Comparison of ENCODE assay signal across 8 cellular contexts in genomic region chr7:99499713-99500636, GRCh38. TPM values are rescaled to one million over a fixed set of nuclear protein-coding genes. Genes with fewer than 3 reads are reported as not detected.
DNase-seq lines count a peak whose midpoint lies in the region; ATAC-seq and TF ChIP-seq lines count a peak whose summit lies in the region.

ZNF394 (minus strand) TSS chr7:99500281; CDS start chr7:99500093, 188 bp downstream.

- H3K36me3 ChIP-seq in HAP-1 (replicated peaks) (peaks cover 17% of the 10 kb centered on the region), SK-N-MC (ENCODE audit: insufficient read depth, low read length) (peaks cover 23% of the 10 kb centered on the region), gastroesophageal sphincter (peaks cover 0 to 36% of the 10 kb centered on the region in 2 donors), neuronal stem cell (replicated peaks in 1 of 2; ENCODE audit: control insufficient read depth in 2 of 2, insufficient read depth in 2 of 2, low read length in 2 of 2) (peaks cover 0 to 26% of the 10 kb centered on the region in 2 donors), subcutaneous abdominal adipose tissue (ENCODE audit: control insufficient read depth in 5 of 5, insufficient read depth in 5 of 5, low read length in 5 of 5) (peaks cover 5 to 17% (median 7%) of the 10 kb centered on the region in 5 donors)

- peak within 1 kb of the TSS; percentile 85 for H3K4me2 ChIP-seq in neuronal stem cell (ENCODE audit: insufficient read depth, low read length, poor library complexity, severe bottlenecking)

- H3K4me1 ChIP-seq in HAP-1 (peaks cover 13% of the 10 kb centered on the region; the same call in 1 of the 2 replicates), gastroesophageal sphincter (peaks cover 2 to 47% (median 21%) of the 10 kb centered on the region in 3 donors), neuronal stem cell (ENCODE audit: control insufficient read depth in 2 of 2, insufficient read depth in 1 of 2, low read depth in 1 of 2, low read length in 2 of 2) (peaks cover 7 to 8% of the 10 kb centered on the region in 2 donors), subcutaneous abdominal adipose tissue (ENCODE audit: control insufficient read depth in 5 of 5, insufficient read depth in 5 of 5, low read length in 5 of 5) (peaks cover 12 to 37% (median 36%) of the 10 kb centered on the region in 5 donors)

- H3K9me3 ChIP-seq in HAP-1 = peaks cover 1% of the 10 kb centered on the region
- H3K9me3 ChIP-seq in SK-N-MC (ENCODE audit: low read depth, low read length) = no peaks in the 10 kb centered on the region
- peaks cover 0 to 6% (median 0%) of the 10 kb centered on the region in 3 donors for H3K9me3 ChIP-seq in gastroesophageal sphincter
- peaks cover 0 to 4% of the 10 kb centered on the region in 2 donors for H3K9me3 ChIP-seq in neuronal stem cell (replicated peaks in 1 of 2; ENCODE audit: control insufficient read depth in 2 of 2, insufficient read depth in 1 of 2, low read depth in 1 of 2, low read length in 2 of 2)
- no peaks in the 10 kb centered on the region for H3K9me3 ChIP-seq in subcutaneous abdominal adipose tissue (ENCODE audit: control insufficient read depth in 5 of 5, low read length in 5 of 5)

- H3K36me3 Mint-ChIP-seq in activated naive CD4-positive, alpha-beta T cell treated with anti-CD3 and anti-CD28 coated beads, Interleukin-2, amount 10 ng/mL, durations not matched to agents 7 days and 5 days = peaks cover 41% of the 10 kb centered on the region

- no peak within 1 kb of the TSS for H2BK12ac ChIP-seq in neuronal stem cell (ENCODE audit: low read length)

- H3K18ac ChIP-seq in neuronal stem cell (ENCODE audit: low read length) = peak within 1 kb of the TSS; percentile 84

- DNase-seq in ELR (ENCODE audit: low read depth) (peak; percentile 94), HAP-1 (ENCODE audit: low spot score in 2 of 2) (peak; percentile 89 to 94), MV-4-11 (lab: John Stamatoyannopoulos, UW) (peak; percentile 89), SK-N-MC (ENCODE audit: low read depth, low spot score) (peak; percentile 61), neuronal stem cell (ENCODE audit: low spot score) (peak; percentile 91)
- peak; percentile 95 for DNase-seq in activated naive CD4-positive, alpha-beta T cell treated with anti-CD3 and anti-CD28 coated beads, Interleukin-2, amount 10 ng/mL, durations not matched to agents 7 days and 5 days

- H2BK120ac ChIP-seq in neuronal stem cell (ENCODE audit: low read depth, low read length) = no peak within 1 kb of the TSS

- peaks cover 10% of the 10 kb centered on the region for H3K79me1 ChIP-seq in neuronal stem cell (ENCODE audit: low read depth, low read length)

- peak within 1 kb of the TSS; percentile 95 for H2AFZ ChIP-seq in neuronal stem cell (ENCODE audit: low read length)

- CTCF ChIA-PET in activated naive CD4-positive, alpha-beta T cell treated with anti-CD3 and anti-CD28 coated beads, Interleukin-2, amount 10 ng/mL, durations not matched to agents 7 days and 5 days (lab: Charles Lee) = interaction anchor here (0.7 kb wide), 1 partner anchor 338 kb away, joined by 3 read pairs; no protein-coding TSS in a partner anchor

- 0 to 2% methylated on average over 14 to 29 of the region's 69 CpGs for WGBS in gastroesophageal sphincter (ENCODE audit: low coverage in 1 of 2), 2 donors
- WGBS in neuronal stem cell (ENCODE audit: extremely low coverage in 2 of 2, insufficient read length in 2 of 2, insufficient replicate concordance in 1 of 2), 2 donors = no CpG with 5 or more reads among the region's 69 CpGs

- H3K27ac Mint-ChIP-seq in activated naive CD4-positive, alpha-beta T cell treated with anti-CD3 and anti-CD28 coated beads, Interleukin-2, amount 10 ng/mL, durations not matched to agents 7 days and 5 days = peak within 1 kb of the TSS; percentile 100

- H3K9me3 Mint-ChIP-seq in activated naive CD4-positive, alpha-beta T cell treated with anti-CD3 and anti-CD28 coated beads, Interleukin-2, amount 10 ng/mL, durations not matched to agents 7 days and 5 days = peaks cover 2% of the 10 kb centered on the region

- H3K27me3 Mint-ChIP-seq in activated naive CD4-positive, alpha-beta T cell treated with anti-CD3 and anti-CD28 coated beads, Interleukin-2, amount 10 ng/mL, durations not matched to agents 7 days and 5 days = peaks cover 4% of the 10 kb centered on the region

- H3K27ac ChIP-seq in SK-N-MC (peak within 1 kb of the TSS; percentile 32; the same call in 1 of the 2 replicates), gastroesophageal sphincter (peak within 1 kb of the TSS; percentile 77 to 97 (median 96)), neuronal stem cell (replicated peaks; ENCODE audit: low read length) (peak within 1 kb of the TSS; percentile 58), subcutaneous abdominal adipose tissue (ENCODE audit: low read depth, low read length) (peak within 1 kb of the TSS; percentile 95)

- in situ Hi-C loops in HAP-1 (cut with MboI; ENCODE audit: low sequenced_read_pairs) = no loop called here

- peak; percentile 49 for ATAC-seq in gastroesophageal sphincter

- TF ChIP-seq CTCF in gastroesophageal sphincter (IDR thresholded peaks at IDR 0.05) = peak in 1 of 4 experiments; percentile 15

- H3K4me3 Mint-ChIP-seq in activated naive CD4-positive, alpha-beta T cell treated with anti-CD3 and anti-CD28 coated beads, Interleukin-2, amount 10 ng/mL, durations not matched to agents 7 days and 5 days = peak within 1 kb of the TSS; percentile 96

- H3K14ac ChIP-seq in neuronal stem cell (ENCODE audit: low read length) = no peak within 1 kb of the TSS

- peak within 1 kb of the TSS; percentile 66 for H3K23ac ChIP-seq in neuronal stem cell (ENCODE audit: low read depth, low read length, poor library complexity)

- H3K27me3 ChIP-seq in HAP-1 (ENCODE audit: low read depth) (no peaks in the 10 kb centered on the region), gastroesophageal sphincter (no peaks in the 10 kb centered on the region), neuronal stem cell (ENCODE audit: control insufficient read depth in 3 of 3, insufficient read depth in 3 of 3, low read depth in 1 of 3, low read length in 3 of 3) (no peaks in the 10 kb centered on the region), subcutaneous abdominal adipose tissue (ENCODE audit: control insufficient read depth in 5 of 5, insufficient read depth in 4 of 5, low read length in 5 of 5) (no peaks in the 10 kb centered on the region)

- peaks cover 22% of the 10 kb centered on the region for H3K4me1 Mint-ChIP-seq in activated naive CD4-positive, alpha-beta T cell treated with anti-CD3 and anti-CD28 coated beads, Interleukin-2, amount 10 ng/mL, durations not matched to agents 7 days and 5 days

- peak within 1 kb of the TSS; percentile 4 for H4K8ac ChIP-seq in neuronal stem cell (ENCODE audit: low read depth, low read length)

- peak within 1 kb of the TSS; percentile 82 for H3K9ac ChIP-seq in SK-N-MC (ENCODE audit: insufficient read length)
- H3K9ac ChIP-seq in neuronal stem cell (ENCODE audit: low read depth, low read length, poor library complexity) = peak within 1 kb of the TSS; percentile 96
- H3K9ac ChIP-seq in subcutaneous abdominal adipose tissue (ENCODE audit: low read length in 5 of 5) = peak within 1 kb of the TSS; percentile 88 to 97 (median 96)

- H3K4me3 ChIP-seq in HAP-1 (peak within 1 kb of the TSS; percentile 93), SK-N-MC (peak within 1 kb of the TSS; percentile 78), gastroesophageal sphincter (peak within 1 kb of the TSS; percentile 85 to 88), neuronal stem cell (ENCODE audit: low read length in 2 of 2) (peak within 1 kb of the TSS; percentile 84 to 94), subcutaneous abdominal adipose tissue (ENCODE audit: low read depth in 1 of 5, low read length in 5 of 5) (peak within 1 kb of the TSS; percentile 86 to 100 (median 98))

- H3K4ac ChIP-seq in neuronal stem cell (ENCODE audit: low read length) = no peak within 1 kb of the TSS

- no peak within 1 kb of the TSS for H2BK15ac ChIP-seq in neuronal stem cell (ENCODE audit: low read length)

- TF ChIP-seq POLR2A in gastroesophageal sphincter (IDR thresholded peaks at IDR 0.05) = peak; percentile 56 to 71

- no peak within 1 kb of the TSS for H4K91ac ChIP-seq in neuronal stem cell (ENCODE audit: low read depth, low read length, poor library complexity)

- H2AK5ac ChIP-seq in neuronal stem cell (ENCODE audit: low read depth, low read length) = peak within 1 kb of the TSS; percentile 43

- H2BK5ac ChIP-seq in neuronal stem cell (ENCODE audit: low read length) = no peak within 1 kb of the TSS

- TF ChIP-seq EP300 in gastroesophageal sphincter (IDR thresholded peaks at IDR 0.05) = no peak

RNA-seq across cellular contexts. Expression of gene ZNF394, which starts in this region (rescaled TPM):
- 10 to 100 TPM; 29.9 to 54.1 (median 45.1) TPM for total RNA-seq in gastroesophageal sphincter
- polyA plus RNA-seq in neuronal stem cell (2013, experiment 1 of 2) = 7.7 TPM
- polyA plus RNA-seq in neuronal stem cell (2013, experiment 2 of 2) = 7.6 TPM

Comparison
In these comparisons a context has a peak if more than half of its experiments do, and no peak if none do; other contexts are left out.
1. Peak in every context shown above with its lines: DNase-seq, ATAC-seq, H3K4me3 ChIP-seq and H3K27ac ChIP-seq.
2. H3K27ac ChIP-seq: peak in every context shown above with its lines; median percentile 96 in gastroesophageal sphincter; 95 in subcutaneous abdominal adipose tissue; 58 in neuronal stem cell; 32 in SK-N-MC.